Comparison of ENCODE assay signal across 14 cellular contexts in the genomic region with DNA sequence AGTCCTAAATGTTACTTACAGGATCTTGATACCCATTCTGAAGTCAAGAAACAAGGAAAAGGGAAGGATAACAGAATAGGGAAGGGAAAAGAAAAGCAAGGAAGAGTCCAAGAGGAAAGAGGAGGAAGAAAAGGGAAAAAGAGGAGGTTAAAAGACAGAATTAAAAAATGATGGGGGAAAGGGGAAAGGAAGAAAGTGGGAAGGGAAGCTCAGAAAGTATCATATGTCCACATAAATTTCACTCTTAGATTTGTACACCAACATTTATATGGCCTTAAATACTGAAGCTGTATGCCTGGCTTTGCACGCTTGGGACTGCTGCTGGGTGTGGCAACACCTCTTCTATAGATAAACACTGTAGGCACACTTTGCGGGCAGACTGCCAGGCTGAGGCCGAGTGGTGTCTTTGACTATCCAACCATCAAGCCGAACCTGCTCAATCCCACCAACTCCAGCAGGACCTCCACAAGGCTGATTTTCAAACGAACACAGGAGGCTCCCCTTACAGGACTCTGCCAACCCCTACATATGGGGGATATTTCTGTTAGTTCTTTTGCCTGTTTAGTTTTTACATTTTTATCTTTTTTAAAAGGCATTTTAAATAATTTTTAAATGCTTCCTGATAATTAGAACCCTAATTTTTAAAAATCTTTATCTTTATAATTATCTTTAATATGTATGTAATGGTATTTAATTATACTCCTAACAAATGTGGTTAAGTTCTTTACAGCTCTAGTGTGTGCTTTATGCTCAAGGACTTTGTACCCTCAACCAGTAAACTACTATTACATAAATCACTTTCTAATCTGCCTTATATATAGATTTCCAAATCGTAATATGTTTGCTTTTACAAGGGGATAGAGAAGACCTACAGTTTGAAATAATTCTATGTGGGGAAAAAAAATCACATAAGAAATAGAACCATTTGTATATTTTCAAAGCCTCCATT.
DNase-seq lines count a peak whose midpoint lies in the region; ATAC-seq and TF ChIP-seq lines count a peak whose summit lies in the region.
"Had no signal": no experiment of that assay in that cellular context is flagged by ENCODE, and none has a peak within 500 bp of the region (broad histone marks: within the 10 kb centered on the region; RNA-seq: fewer than 3 reads in every experiment).

No MANE protein-coding gene starts in this region.

- H4K8ac ChIP-seq in trophoblast cell (ENCODE audit: low read depth, low read length): no peak overlapping the region

- DNase-seq in NCI-H1092 (lab: John Stamatoyannopoulos, UW) (peak; percentile 6), NCI-H1092 treated with DMSO at 0.1 percent for 48 hours (lab: John Stamatoyannopoulos, UW) (no peak), NCI-H146 treated with DMSO at 0.1 percent for 48 hours (lab: John Stamatoyannopoulos, UW; ENCODE audit: unreplicated experiment) (peak; percentile 36), body of pancreas (peak in 3 of 4 donors; percentile 24 to 41 (median 29)), trophoblast cell (no peak), KBM-7 (no peak), endodermal cell (no peak)
- no peak for DNase-seq in activated CD8-positive, alpha-beta T cell treated with anti-CD3 and anti-CD28 coated beads, Interleukin-2, amount 10 ng/mL, durations not matched to agents 7 days and 5 days
- DNase-seq: 8988T; activated CD4-positive, alpha-beta T cell treated with anti-CD3 and anti-CD28 coated beads, Interleukin-2, amount 50 U/mL, for 48 hours; amygdala; mesendoderm; NCI-H524 had no signal

- H3K4me1 ChIP-seq in body of pancreas: peaks cover 30% of the 10 kb centered on the region
- no peaks in the 10 kb centered on the region for H3K4me1 ChIP-seq in trophoblast cell (ENCODE audit: control insufficient read depth in 1 of 2, insufficient read depth in 2 of 2, low read length in 2 of 2)
- H3K4me1 ChIP-seq in endodermal cell (ENCODE audit: control insufficient read depth, insufficient read depth, low read length): peaks cover 4% of the 10 kb centered on the region

- H3K14ac ChIP-seq in trophoblast cell (ENCODE audit: low read length): no peak overlapping the region

- H3K23ac ChIP-seq in trophoblast cell (ENCODE audit: low read length): peak overlapping the region; percentile 33

- in situ Hi-C loops in KBM-7 (cut with MboI; ENCODE audit: low pct_unique_long_range_greater_than_20kb, low sequenced_read_pairs): no loop called here

- CTCF ChIA-PET in activated CD8-positive, alpha-beta T cell treated with anti-CD3 and anti-CD28 coated beads, Interleukin-2, amount 10 ng/mL, durations not matched to agents 7 days and 5 days (lab: Charles Lee): interaction anchor here (0.8 kb wide), 1 partner anchor 10 kb away, joined by 3 read pairs; no protein-coding TSS in a partner anchor

- H3K9me3 ChIP-seq in body of pancreas: no peaks in the 10 kb centered on the region
- no peaks in the 10 kb centered on the region for H3K9me3 ChIP-seq in trophoblast cell (ENCODE audit: insufficient read depth, low read depth, low read length)
- no peaks in the 10 kb centered on the region for H3K9me3 ChIP-seq in endodermal cell (ENCODE audit: control insufficient read depth, low read length)

- no peak for TF ChIP-seq CTCF in body of pancreas (IDR thresholded peaks at IDR 0.05)
- no peak for TF ChIP-seq CTCF in endodermal cell (conservative IDR thresholded peaks at IDR 0.05)

- no peak overlapping the region for H2AK5ac ChIP-seq in trophoblast cell (ENCODE audit: low read length)

- no peaks in the 10 kb centered on the region for H3K9me3 Mint-ChIP-seq in endodermal cell
- H3K9me3 Mint-ChIP-seq in activated CD8-positive, alpha-beta T cell treated with anti-CD3 and anti-CD28 coated beads, Interleukin-2, amount 10 ng/mL, durations not matched to agents 7 days and 5 days (ENCODE audit: insufficient read depth): no peaks in the 10 kb centered on the region
- H3K9me3 Mint-ChIP-seq: stimulated activated naive CD8-positive, alpha-beta T cell treated with anti-CD3 and anti-CD28 coated beads, Interleukin-15, Interleukin-2, amounts not matched to agents 100 ng/mL and 50 ng/mL, for 24 hours had no signal

- H3K27me3 Mint-ChIP-seq in endodermal cell (ENCODE audit: insufficient read depth): no peaks in the 10 kb centered on the region
- no peaks in the 10 kb centered on the region for H3K27me3 Mint-ChIP-seq in activated CD8-positive, alpha-beta T cell treated with anti-CD3 and anti-CD28 coated beads, Interleukin-2, amount 10 ng/mL, durations not matched to agents 7 days and 5 days (ENCODE audit: low read depth)
- H3K27me3 Mint-ChIP-seq: stimulated activated naive CD8-positive, alpha-beta T cell treated with anti-CD3 and anti-CD28 coated beads, Interleukin-15, Interleukin-2, amounts not matched to agents 100 ng/mL and 50 ng/mL, for 24 hours had no signal

- TF ChIP-seq POLR2A in body of pancreas (IDR thresholded peaks at IDR 0.05): no peak

- peaks cover 8% of the 10 kb centered on the region for H3K4me1 Mint-ChIP-seq in endodermal cell
- H3K4me1 Mint-ChIP-seq in activated CD8-positive, alpha-beta T cell treated with anti-CD3 and anti-CD28 coated beads, Interleukin-2, amount 10 ng/mL, durations not matched to agents 7 days and 5 days (ENCODE audit: low read depth): no peaks in the 10 kb centered on the region

- H3K4me2 ChIP-seq in trophoblast cell (ENCODE audit: low read length): no peak overlapping the region

- H2BK5ac ChIP-seq in trophoblast cell (ENCODE audit: low read depth, low read length, poor library complexity): no peak overlapping the region

- POLR2A ChIA-PET in activated CD8-positive, alpha-beta T cell treated with anti-CD3 and anti-CD28 coated beads, Interleukin-2, amount 10 ng/mL, durations not matched to agents 7 days and 5 days (lab: Charles Lee): no interaction called here

- H3K9ac ChIP-seq in trophoblast cell (ENCODE audit: low read length) (no peak overlapping the region), endodermal cell (ENCODE audit: extremely low read depth, low read length, poor library complexity, severe bottlenecking) (no peak overlapping the region)

- intact Hi-C loops in body of pancreas (cut with DNase I): no loop called here

- peaks cover 5% of the 10 kb centered on the region for H3K36me3 Mint-ChIP-seq in endodermal cell (ENCODE audit: low read depth)
- H3K36me3 Mint-ChIP-seq in activated CD8-positive, alpha-beta T cell treated with anti-CD3 and anti-CD28 coated beads, Interleukin-2, amount 10 ng/mL, durations not matched to agents 7 days and 5 days (ENCODE audit: low read depth): peaks cover 4% of the 10 kb centered on the region

- H3K36me3 ChIP-seq in body of pancreas (replicated peaks in 1 of 2; ENCODE audit: insufficient read depth in 1 of 2, low read depth in 2 of 2) (no peaks in the 10 kb centered on the region), trophoblast cell (ENCODE audit: control insufficient read depth in 1 of 2, insufficient read depth in 2 of 2, low read length in 2 of 2) (no peaks in the 10 kb centered on the region), endodermal cell (ENCODE audit: control insufficient read depth, insufficient read depth, low read length) (peaks cover 87% of the 10 kb centered on the region)

- no peak overlapping the region for H2BK120ac ChIP-seq in trophoblast cell (ENCODE audit: insufficient read depth, low read length, poor library complexity)

- no peak overlapping the region for H2AFZ ChIP-seq in trophoblast cell (ENCODE audit: insufficient read depth, low read length, poor library complexity)

- H3K79me1 ChIP-seq in trophoblast cell (ENCODE audit: low read length): no peaks in the 10 kb centered on the region

- no peak overlapping the region for H4K12ac ChIP-seq in trophoblast cell (ENCODE audit: low read depth, low read length)

- no peak for ATAC-seq in body of pancreas
- ATAC-seq in activated CD8-positive, alpha-beta T cell treated with anti-CD3 and anti-CD28 coated beads, Interleukin-2, amount 10 ng/mL, durations not matched to agents 7 days and 5 days: no peak

- no peak overlapping the region for H3K18ac ChIP-seq in trophoblast cell (ENCODE audit: low read length)

- H3K4ac ChIP-seq in trophoblast cell (ENCODE audit: low read depth, low read length): no peak overlapping the region

- H4K91ac ChIP-seq in trophoblast cell (ENCODE audit: low read depth, low read length): no peak overlapping the region

- H3K4me3 ChIP-seq in body of pancreas (no peak overlapping the region), trophoblast cell (ENCODE audit: low read depth, low read length) (no peak overlapping the region), endodermal cell (ENCODE audit: low read length) (no peak overlapping the region)

- H3K27ac ChIP-seq in body of pancreas: no peak overlapping the region
- no peak overlapping the region for H3K27ac ChIP-seq in trophoblast cell (ENCODE audit: low read depth, low read length)
- H3K27ac ChIP-seq in endodermal cell (ENCODE audit: low read depth, low read length): no peak overlapping the region

- H3K27ac Mint-ChIP-seq in endodermal cell: no peak overlapping the region
- H3K27ac Mint-ChIP-seq in activated CD8-positive, alpha-beta T cell treated with anti-CD3 and anti-CD28 coated beads, Interleukin-2, amount 10 ng/mL, durations not matched to agents 7 days and 5 days: no peak overlapping the region
- H3K27ac Mint-ChIP-seq: stimulated activated naive CD8-positive, alpha-beta T cell treated with anti-CD3 and anti-CD28 coated beads, Interleukin-15, Interleukin-2, amounts not matched to agents 100 ng/mL and 50 ng/mL, for 24 hours had no signal

- no peak overlapping the region for H3K4me3 Mint-ChIP-seq in endodermal cell
- H3K4me3 Mint-ChIP-seq in activated CD8-positive, alpha-beta T cell treated with anti-CD3 and anti-CD28 coated beads, Interleukin-2, amount 10 ng/mL, durations not matched to agents 7 days and 5 days: no peak overlapping the region
- H3K4me3 Mint-ChIP-seq: stimulated activated naive CD8-positive, alpha-beta T cell treated with anti-CD3 and anti-CD28 coated beads, Interleukin-15, Interleukin-2, amounts not matched to agents 100 ng/mL and 50 ng/mL, for 24 hours had no signal

- H2BK12ac ChIP-seq in trophoblast cell (ENCODE audit: low read length): no peak overlapping the region

- no peaks in the 10 kb centered on the region for H3K27me3 ChIP-seq in body of pancreas
- H3K27me3 ChIP-seq in trophoblast cell (ENCODE audit: insufficient read depth, low read length): no peaks in the 10 kb centered on the region
- no peaks in the 10 kb centered on the region for H3K27me3 ChIP-seq in endodermal cell (ENCODE audit: control insufficient read depth, insufficient read depth, low read length, poor library complexity, severe bottlenecking)

- WGBS in body of pancreas, 2 donors: 58 to 73% methylated on average over 6 of the region's 6 CpGs
- no CpG with 5 or more reads among the region's 6 CpGs for WGBS in trophoblast cell (ENCODE audit: extremely low coverage, insufficient coverage, insufficient read length)
- 88 to 100% methylated on average over 1 to 6 of the region's 6 CpGs for WGBS in endodermal cell (ENCODE audit: insufficient coverage in 1 of 2, insufficient read length in 1 of 2), 2 experiments

- no peaks in the 10 kb centered on the region for H3K79me2 ChIP-seq in trophoblast cell (ENCODE audit: control insufficient read depth, insufficient read depth, low read length, poor library complexity)

Comparison
In these comparisons a context has a peak if more than half of its experiments do, and no peak if none do; other contexts are left out.
1. DNase-seq: peak in NCI-H1092 (single experiment), NCI-H146 treated with DMSO at 0.1 percent for 48 hours (single experiment) and body of pancreas (3 of 4); none in NCI-H1092 treated with DMSO at 0.1 percent for 48 hours (single experiment), trophoblast cell (0 of 2), KBM-7 (single experiment), endodermal cell (single experiment) and activated CD8-positive, alpha-beta T cell treated with anti-CD3 and anti-CD28 coated beads, Interleukin-2, amount 10 ng/mL, durations not matched to agents 7 days and 5 days (single experiment).